Comparison of ENCODE assay signal across 11 cellular contexts in the genomic region with DNA sequence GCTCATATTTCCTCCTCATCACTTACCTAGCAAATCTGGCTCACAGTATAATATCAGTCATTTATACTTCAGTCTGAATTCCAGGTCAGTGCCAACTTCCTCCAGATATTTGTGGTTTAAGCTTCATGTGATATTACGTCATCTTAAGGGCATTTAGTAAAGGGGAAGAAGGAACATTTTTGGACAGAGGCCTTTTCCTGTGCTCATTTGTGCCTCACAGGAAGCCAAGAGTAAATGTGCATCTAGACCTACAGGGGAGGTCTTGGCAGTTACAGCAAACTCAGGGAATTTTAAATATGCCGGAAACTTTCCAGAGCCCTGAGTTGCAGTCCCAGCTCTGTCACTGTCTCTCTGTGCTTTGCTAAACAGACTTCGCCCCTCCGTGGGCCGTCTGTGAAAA. TPM values are rescaled to one million over a fixed set of nuclear protein-coding genes. Genes with fewer than 3 reads are reported as not detected.
A peak's percentile ranks its signal among the peaks of the same experiment; 100 is the strongest.
DNase-seq lines count a peak whose midpoint lies in the region; ATAC-seq and TF ChIP-seq lines count a peak whose summit lies in the region.
"Had no signal": no experiment of that assay in that cellular context is flagged by ENCODE, and none has a peak within 500 bp of the region (broad histone marks: within the 10 kb centered on the region; RNA-seq: fewer than 3 reads in every experiment).

No MANE protein-coding gene starts in this region.

- 45 to 53% (median 48%) methylated on average over 5 of the region's 5 CpGs for WGBS in adrenal gland, 4 donors

- peak; percentile 21; the same call in 1 of the 2 replicates for TF ChIP-seq RAD21 in Ishikawa (IDR thresholded peaks at IDR 0.05; ENCODE audit: low read depth)

- H3K4me3 ChIP-seq in adrenal gland (no peak overlapping the region), right atrium auricular region (no peak overlapping the region), thoracic aorta (no peak overlapping the region)
- H3K4me3 ChIP-seq: gastrocnemius medialis had no signal

- intact Hi-C loops in adrenal gland (cut with DNase I) = no loop called here

- TF ChIP-seq POLR2A in adrenal gland (IDR thresholded peaks at IDR 0.05) = no peak

- TF ChIP-seq CTCF in adrenal gland (IDR thresholded peaks at IDR 0.05) = peak in 2 of 6 experiments; percentile 12 to 25
- TF ChIP-seq CTCF in right atrium auricular region (IDR thresholded peaks at IDR 0.05) = no peak
- no peak for TF ChIP-seq CTCF in thoracic aorta (IDR thresholded peaks at IDR 0.05)
- TF ChIP-seq CTCF in GM10248 (IDR thresholded peaks at IDR 0.05; ENCODE audit: control extremely low read depth, extremely low read depth, low read depth, missing control alignments) = no peak

- H3K27ac ChIP-seq in adrenal gland (peak overlapping the region in 4 of 5 donors; percentile 20 to 70 (median 47)), right atrium auricular region (peak overlapping the region; percentile 23 to 31), thoracic aorta (peak overlapping the region; percentile 38 to 53)

- TF ChIP-seq EP300 in Ishikawa (IDR thresholded peaks at IDR 0.05; ENCODE audit: borderline replicate concordance) = peak; percentile 98

- CTCF ChIA-PET in GM10248 (lab: Yijun Ruan, JAX) = no interaction called here

- peak; percentile 75 for ATAC-seq in thoracic aorta (ENCODE audit: insufficient number of reproducible peaks, low FRiP score, low read depth)

- POLR2A ChIA-PET in GM10248 (lab: Yijun Ruan, JAX) = no interaction called here

- H3K36me3 ChIP-seq in adrenal gland (replicated peaks in 1 of 2) (no peaks in the 10 kb centered on the region), right atrium auricular region (no peaks in the 10 kb centered on the region), thoracic aorta (no peaks in the 10 kb centered on the region)
- H3K36me3 ChIP-seq: gastrocnemius medialis had no signal

- H3K27me3 ChIP-seq in adrenal gland (no peaks in the 10 kb centered on the region), right atrium auricular region (no peaks in the 10 kb centered on the region), thoracic aorta (replicated peaks; ENCODE audit: insufficient read depth) (no peaks in the 10 kb centered on the region)
- H3K27me3 ChIP-seq: gastrocnemius medialis had no signal

- no peaks in the 10 kb centered on the region for H3K9me3 ChIP-seq in adrenal gland (replicated peaks in 1 of 3)
- no peaks in the 10 kb centered on the region for H3K9me3 ChIP-seq in right atrium auricular region
- H3K9me3 ChIP-seq in thoracic aorta = no peaks in the 10 kb centered on the region
- H3K9me3 ChIP-seq: gastrocnemius medialis had no signal

- H3K4me1 ChIP-seq in adrenal gland (replicated peaks in 1 of 2) (peaks cover 0 to 7% of the 10 kb centered on the region in 2 donors), right atrium auricular region (peaks cover 0 to 18% of the 10 kb centered on the region in 2 donors), thoracic aorta (ENCODE audit: control insufficient read depth in 1 of 2, low read depth in 2 of 2) (peaks cover 5 to 18% of the 10 kb centered on the region in 2 donors)

- DNase-seq in adrenal gland (peak in 5 of 7 donors; percentile 16 to 61 (median 26)), right atrium auricular region (ENCODE audit: low spot score) (no peak), thoracic aorta (ENCODE audit: low spot score) (no peak), D341Med (ENCODE audit: low spot score) (no peak), GM10248 (ENCODE audit: extremely low spot score) (no peak), NCI-H748 (lab: John Stamatoyannopoulos, UW; ENCODE audit: unreplicated experiment) (no peak), NCI-H2196 (lab: John Stamatoyannopoulos, UW; ENCODE audit: unreplicated experiment) (no peak)
- DNase-seq: activated CD4-positive, alpha-beta T cell treated with anti-CD3 and anti-CD28 coated beads for 1 hour; gastrocnemius medialis; NCI-H1417 had no signal

TF ChIP-seq in Ishikawa, 13 proteins besides CTCF, POLR2A, EP300 and RAD21:
- TF ChIP-seq, protein P1, sequence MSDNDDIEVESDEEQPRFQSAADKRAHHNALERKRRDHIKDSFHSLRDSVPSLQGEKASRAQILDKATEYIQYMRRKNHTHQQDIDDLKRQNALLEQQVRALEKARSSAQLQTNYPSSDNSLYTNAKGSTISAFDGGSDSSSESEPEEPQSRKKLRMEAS (IDR thresholded peaks at IDR 0.05) = peak; percentile 57
- TF ChIP-seq CEBPB (IDR thresholded peaks at IDR 0.05) (peak; percentile 85), EGR1 (IDR thresholded peaks at IDR 0.05) (no peak), FOXM1 (IDR thresholded peaks at IDR 0.05; ENCODE audit: borderline replicate concordance, low read depth) (peak; percentile 97), TAF1 (IDR thresholded peaks at IDR 0.05; ENCODE audit: low read depth) (no peak), ZBTB7A (IDR thresholded peaks at IDR 0.05; ENCODE audit: low read depth) (no peak), NFIC (IDR thresholded peaks at IDR 0.05) (peak; percentile 99), YY1 (IDR thresholded peaks at IDR 0.05; ENCODE audit: low read depth) (0 out of 2 replicates have a peak, but pooled peaks have one; percentile 21), CREB1 (IDR thresholded peaks at IDR 0.05; ENCODE audit: low read depth) (no peak), TEAD4 (IDR thresholded peaks at IDR 0.05) (peak; percentile 98), TCF12 (IDR thresholded peaks at IDR 0.05; ENCODE audit: low read depth) (peak; percentile 97)
- TF ChIP-seq, protein P2, sequence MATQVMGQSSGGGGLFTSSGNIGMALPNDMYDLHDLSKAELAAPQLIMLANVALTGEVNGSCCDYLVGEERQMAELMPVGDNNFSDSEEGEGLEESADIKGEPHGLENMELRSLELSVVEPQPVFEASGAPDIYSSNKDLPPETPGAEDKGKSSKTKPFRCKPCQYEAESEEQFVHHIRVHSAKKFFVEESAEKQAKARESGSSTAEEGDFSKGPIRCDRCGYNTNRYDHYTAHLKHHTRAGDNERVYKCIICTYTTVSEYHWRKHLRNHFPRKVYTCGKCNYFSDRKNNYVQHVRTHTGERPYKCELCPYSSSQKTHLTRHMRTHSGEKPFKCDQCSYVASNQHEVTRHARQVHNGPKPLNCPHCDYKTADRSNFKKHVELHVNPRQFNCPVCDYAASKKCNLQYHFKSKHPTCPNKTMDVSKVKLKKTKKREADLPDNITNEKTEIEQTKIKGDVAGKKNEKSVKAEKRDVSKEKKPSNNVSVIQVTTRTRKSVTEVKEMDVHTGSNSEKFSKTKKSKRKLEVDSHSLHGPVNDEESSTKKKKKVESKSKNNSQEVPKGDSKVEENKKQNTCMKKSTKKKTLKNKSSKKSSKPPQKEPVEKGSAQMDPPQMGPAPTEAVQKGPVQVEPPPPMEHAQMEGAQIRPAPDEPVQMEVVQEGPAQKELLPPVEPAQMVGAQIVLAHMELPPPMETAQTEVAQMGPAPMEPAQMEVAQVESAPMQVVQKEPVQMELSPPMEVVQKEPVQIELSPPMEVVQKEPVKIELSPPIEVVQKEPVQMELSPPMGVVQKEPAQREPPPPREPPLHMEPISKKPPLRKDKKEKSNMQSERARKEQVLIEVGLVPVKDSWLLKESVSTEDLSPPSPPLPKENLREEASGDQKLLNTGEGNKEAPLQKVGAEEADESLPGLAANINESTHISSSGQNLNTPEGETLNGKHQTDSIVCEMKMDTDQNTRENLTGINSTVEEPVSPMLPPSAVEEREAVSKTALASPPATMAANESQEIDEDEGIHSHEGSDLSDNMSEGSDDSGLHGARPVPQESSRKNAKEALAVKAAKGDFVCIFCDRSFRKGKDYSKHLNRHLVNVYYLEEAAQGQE (IDR thresholded peaks at IDR 0.05; ENCODE audit: low read depth) = no peak; the same call in 1 of the 2 replicates
- TF ChIP-seq, protein P3, sequence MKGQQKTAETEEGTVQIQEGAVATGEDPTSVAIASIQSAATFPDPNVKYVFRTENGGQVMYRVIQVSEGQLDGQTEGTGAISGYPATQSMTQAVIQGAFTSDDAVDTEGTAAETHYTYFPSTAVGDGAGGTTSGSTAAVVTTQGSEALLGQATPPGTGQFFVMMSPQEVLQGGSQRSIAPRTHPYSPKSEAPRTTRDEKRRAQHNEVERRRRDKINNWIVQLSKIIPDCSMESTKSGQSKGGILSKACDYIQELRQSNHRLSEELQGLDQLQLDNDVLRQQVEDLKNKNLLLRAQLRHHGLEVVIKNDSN (IDR thresholded peaks at IDR 0.05) = peak; percentile 69; the same call in 1 of the 2 replicates

RNA-seq across cellular contexts. Expression of a gene that starts 12.3 kb away (rescaled TPM):
- total RNA-seq in adrenal gland = 1 to 10 TPM in 4 of 8 donors, under 1 TPM in 3, not detected in 1; 0.14 to 2.4 (median 1.0) TPM
- polyA plus RNA-seq in adrenal gland = 10 to 100 TPM in 1 of 3 donors, 1 to 10 TPM in 2; 1.2 to 12.6 (median 3.7) TPM
- not detected for total RNA-seq in right atrium auricular region
- not detected for total RNA-seq in thoracic aorta
- total RNA-seq: gastrocnemius medialis had no signal

Comparison
In these comparisons a context has a peak if more than half of its experiments do, and no peak if none do; other contexts are left out.
1. DNase-seq: peak in adrenal gland (5 of 7); none in right atrium auricular region (single experiment), thoracic aorta (single experiment), D341Med (single experiment), GM10248 (single experiment), NCI-H748 (single experiment) and NCI-H2196 (single experiment).
2. Peak in every context shown above with its lines, with median percentiles within 50 percentile points of each other: H3K27ac ChIP-seq.